ENCODE assay signal across 13 cellular contexts in the genomic region with DNA sequence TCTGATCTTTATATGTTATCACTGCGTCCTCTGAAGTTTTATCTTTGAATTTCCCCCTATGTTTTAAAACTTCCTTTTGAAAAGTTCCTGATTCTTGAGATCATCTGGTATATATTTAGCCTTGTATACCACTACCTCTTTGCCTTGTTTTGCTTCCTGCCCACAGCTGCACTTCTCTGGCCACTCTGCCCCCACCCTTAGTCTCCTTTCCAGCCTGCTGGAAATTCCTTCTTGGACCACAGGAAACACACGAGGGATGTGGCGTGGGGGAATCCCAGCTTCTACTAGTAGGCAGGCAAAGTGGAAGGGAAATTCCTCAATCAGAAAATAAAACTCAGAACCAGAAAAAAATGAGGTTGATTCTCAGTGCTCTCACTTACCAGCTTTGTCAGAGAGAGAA. TPM values are rescaled to one million over a fixed set of nuclear protein-coding genes. Genes with fewer than 3 reads are reported as not detected.
DNase-seq lines count a peak whose midpoint lies in the region; ATAC-seq lines count a peak whose summit lies in the region.
"Had no signal": no experiment of that assay in that cellular context is flagged by ENCODE, and none has a peak within 500 bp of the region (broad histone marks: within the 10 kb centered on the region; RNA-seq: fewer than 3 reads in every experiment).

No MANE protein-coding gene starts in this region.

- peak overlapping the region; percentile 15 for H3K4me3 Mint-ChIP-seq in dendritic cell treated with granulocyte-macrophage colony-stimulating factor and Interleukin-4, amounts not matched to agents 40 ng/mL and 50 ng/mL, for 4 days
- H3K4me3 Mint-ChIP-seq: activated CD8-positive, alpha-beta memory T cell treated with anti-CD3 and anti-CD28 coated beads, Interleukin-2, amount 10 ng/mL, durations not matched to agents 7 days and 5 days had no signal

- H3K36me3 Mint-ChIP-seq in dendritic cell treated with granulocyte-macrophage colony-stimulating factor and Interleukin-4, amounts not matched to agents 40 ng/mL and 50 ng/mL, for 4 days (ENCODE audit: low read depth) = no peaks in the 10 kb centered on the region

- H3K9me3 Mint-ChIP-seq in dendritic cell treated with granulocyte-macrophage colony-stimulating factor and Interleukin-4, amounts not matched to agents 40 ng/mL and 50 ng/mL, for 4 days = no peaks in the 10 kb centered on the region

- H3K27me3 Mint-ChIP-seq in dendritic cell treated with granulocyte-macrophage colony-stimulating factor and Interleukin-4, amounts not matched to agents 40 ng/mL and 50 ng/mL, for 4 days = no peaks in the 10 kb centered on the region
- H3K27me3 Mint-ChIP-seq: activated CD8-positive, alpha-beta memory T cell treated with anti-CD3 and anti-CD28 coated beads, Interleukin-2, amount 10 ng/mL, durations not matched to agents 7 days and 5 days had no signal

- H3K27ac Mint-ChIP-seq in dendritic cell treated with granulocyte-macrophage colony-stimulating factor and Interleukin-4, amounts not matched to agents 40 ng/mL and 50 ng/mL, for 4 days = peak overlapping the region; percentile 71
- H3K27ac Mint-ChIP-seq: activated CD8-positive, alpha-beta memory T cell treated with anti-CD3 and anti-CD28 coated beads, Interleukin-2, amount 10 ng/mL, durations not matched to agents 7 days and 5 days had no signal

- intact Hi-C loops in dendritic cell treated with granulocyte-macrophage colony-stimulating factor and Interleukin-4, amounts not matched to agents 40 ng/mL and 50 ng/mL, for 4 days (cut with micrococcal nuclease) = no loop called here

- H3K4me1 Mint-ChIP-seq in dendritic cell treated with granulocyte-macrophage colony-stimulating factor and Interleukin-4, amounts not matched to agents 40 ng/mL and 50 ng/mL, for 4 days (ENCODE audit: low read depth) = peaks cover 16% of the 10 kb centered on the region

- ATAC-seq in HG02884 (IDR thresholded peaks at IDR 0.05; ENCODE audit: unreplicated experiment) = no peak
- no peak for ATAC-seq in HG02759 (IDR thresholded peaks at IDR 0.05; ENCODE audit: unreplicated experiment)
- ATAC-seq: activated CD8-positive, alpha-beta memory T cell treated with anti-CD3 and anti-CD28 coated beads, Interleukin-2, amount 10 ng/mL, durations not matched to agents 7 days and 5 days had no signal

- DNase-seq in NOMO-1 treated with DMSO at 0.1 percent for 48 hours (lab: John Stamatoyannopoulos, UW; ENCODE audit: unreplicated experiment) = peak; percentile 2
- DNase-seq in NOMO-1 treated with dmso at 0.1 percent for 144 hours (lab: John Stamatoyannopoulos, UW; ENCODE audit: unreplicated experiment) = no peak
- peak; percentile 27 for DNase-seq in HT1080 (ENCODE audit: low read depth)
- peak; percentile 21 for DNase-seq in pons (ENCODE audit: low spot score)
- no peak for DNase-seq in hippocampal formation (lab: John Stamatoyannopoulos, UW)
- DNase-seq: activated CD8-positive, alpha-beta memory T cell treated with anti-CD3 and anti-CD28 coated beads, Interleukin-2, amount 10 ng/mL, durations not matched to agents 7 days and 5 days; effector CD8-positive, alpha-beta T cell; posterior cingulate gyrus had no signal

RNA-seq across cellular contexts. Expression of gene IL18RAP, which starts 13.3 kb away (rescaled TPM):
- total RNA-seq in HT1080 (2014; rRNA removed; shearing (Covaris generic)) = not detected in 2 replicates
- 0.05 TPM in 1 of 2 replicates, not detected in the other for polyA plus RNA-seq in HT1080 (2015; cell fraction: cytosol; rRNA removed)
- not detected in 2 replicates for polyA plus RNA-seq in HT1080 (2015; cell fraction: nucleus; rRNA removed)
- total RNA-seq: SK-MEL-5 had no signal
- polyA plus RNA-seq: keratinocyte had no signal

RNA-seq across cellular contexts. Expression of gene SLC9A4, which starts 36.7 kb away (rescaled TPM):
- total RNA-seq in HT1080 (2014; rRNA removed; shearing (Covaris generic)) = not detected in 2 replicates
- polyA plus RNA-seq in HT1080 (2015; cell fraction: cytosol; rRNA removed) = not detected in 2 replicates
- not detected in 2 replicates for polyA plus RNA-seq in HT1080 (2015; cell fraction: nucleus; rRNA removed)
- total RNA-seq: SK-MEL-5 had no signal
- polyA plus RNA-seq: keratinocyte had no signal

Comparison
In these comparisons a context has a peak if more than half of its experiments do, and no peak if none do; other contexts are left out.
1. DNase-seq: peak in NOMO-1 treated with DMSO at 0.1 percent for 48 hours (single experiment), HT1080 (single experiment) and pons (single experiment); none in NOMO-1 treated with dmso at 0.1 percent for 144 hours (single experiment) and hippocampal formation (0 of 2).